ENCODE assay signal across 18 cellular contexts in genomic region chr7:77370606-77371005, GRCh38. TPM values are rescaled to one million over a fixed set of nuclear protein-coding genes. Genes with fewer than 3 reads are reported as not detected.
DNase-seq lines count a peak whose midpoint lies in the region; ATAC-seq and TF ChIP-seq lines count a peak whose summit lies in the region.
"Had no signal": no experiment of that assay in that cellular context is flagged by ENCODE, and none has a peak within 500 bp of the region (broad histone marks: within the 10 kb centered on the region; RNA-seq: fewer than 3 reads in every experiment).

No MANE protein-coding gene starts in this region.

- H3K9me3 Mint-ChIP-seq in activated CD4-positive, alpha-beta T cell treated with anti-CD3 and anti-CD28 coated beads for 36 hours (ENCODE audit: low read depth), result peaks cover 5% of the 10 kb centered on the region
- peaks cover 0 to 5% of the 10 kb centered on the region in 2 donors for H3K9me3 Mint-ChIP-seq in natural killer cell

- CTCF ChIA-PET in activated CD4-positive, alpha-beta T cell treated with anti-CD3 and anti-CD28 coated beads for 36 hours (lab: Charles Lee), result interaction anchor here (1.2 to 1.6 kb wide), 3 partner anchors 9 to 287 kb away, joined by 3 to 4 read pairs (median 3); no protein-coding TSS in a partner anchor

- no peak overlapping the region for H3K4me3 Mint-ChIP-seq in activated CD4-positive, alpha-beta T cell treated with anti-CD3 and anti-CD28 coated beads for 36 hours
- H3K4me3 Mint-ChIP-seq in natural killer cell, result no peak overlapping the region
- H3K4me3 Mint-ChIP-seq: mesothelial cell of epicardium had no signal

- no peaks in the 10 kb centered on the region for H3K27me3 Mint-ChIP-seq in activated CD4-positive, alpha-beta T cell treated with anti-CD3 and anti-CD28 coated beads for 36 hours
- H3K27me3 Mint-ChIP-seq in natural killer cell (ENCODE audit: low read depth in 2 of 2), result no peaks in the 10 kb centered on the region

- no peak for DNase-seq in activated CD4-positive, alpha-beta T cell treated with anti-CD3 and anti-CD28 coated beads for 36 hours
- no peak for DNase-seq in activated CD4-positive, alpha-beta T cell treated with anti-CD3 and anti-CD28 coated beads, Interleukin-2, amount 50 U/mL, for 1 hour
- DNase-seq in natural killer cell (no peak), NCI-H226 (no peak), left lobe of liver (ENCODE audit: low spot score) (no peak)
- DNase-seq: activated CD4-positive, alpha-beta T cell treated with anti-CD3 and anti-CD28 coated beads, Interleukin-2, amount 50 U/mL, for 4 hours; activated naive CD4-positive, alpha-beta T cell treated with anti-CD3 and anti-CD28 coated beads, Interleukin-2, amount 50 U/mL, for 16 hours; activated T-cell treated with anti-CD3 and anti-CD28 coated beads for 4 hours; GDM1; hypothalamus; NCI-H1092; NCI-H2081; NCI-H510A; tibial artery had no signal

- no peak for TF ChIP-seq CTCF in natural killer cell (IDR thresholded peaks at IDR 0.05)

- intact Hi-C loops in activated CD4-positive, alpha-beta T cell treated with anti-CD3 and anti-CD28 coated beads for 36 hours (cut with DNase I, micrococcal nuclease), result no loop called here
- intact Hi-C loops in natural killer cell (cut with micrococcal nuclease), result no loop called here

- H3K36me3 Mint-ChIP-seq in activated CD4-positive, alpha-beta T cell treated with anti-CD3 and anti-CD28 coated beads for 36 hours (ENCODE audit: low read depth), result peaks cover 6% of the 10 kb centered on the region
- peaks cover 46% of the 10 kb centered on the region for H3K36me3 Mint-ChIP-seq in natural killer cell

- POLR2A ChIA-PET in activated CD4-positive, alpha-beta T cell treated with anti-CD3 and anti-CD28 coated beads for 36 hours (lab: Charles Lee), result no interaction called here

- H3K27ac Mint-ChIP-seq in activated CD4-positive, alpha-beta T cell treated with anti-CD3 and anti-CD28 coated beads for 36 hours, result no peak overlapping the region
- peak overlapping the region; percentile 46 to 73 for H3K27ac Mint-ChIP-seq in natural killer cell
- H3K27ac Mint-ChIP-seq: mesothelial cell of epicardium had no signal

- peak; percentile 39 for ATAC-seq in activated CD4-positive, alpha-beta T cell treated with anti-CD3 and anti-CD28 coated beads for 36 hours
- ATAC-seq in GM21576 (IDR thresholded peaks at IDR 0.05; ENCODE audit: unreplicated experiment) (peak; percentile 60), HG03432 (IDR thresholded peaks at IDR 0.05; ENCODE audit: unreplicated experiment) (peak; percentile 80), natural killer cell (no peak), left lobe of liver (no peak), GM19467 (IDR thresholded peaks at IDR 0.05; ENCODE audit: unreplicated experiment) (no peak)

- H3K4me1 Mint-ChIP-seq in activated CD4-positive, alpha-beta T cell treated with anti-CD3 and anti-CD28 coated beads for 36 hours, result no peaks in the 10 kb centered on the region
- peaks cover 46 to 55% of the 10 kb centered on the region in 2 donors for H3K4me1 Mint-ChIP-seq in natural killer cell
- H3K4me1 Mint-ChIP-seq: mesothelial cell of epicardium had no signal

RNA-seq across cellular contexts. Expression of gene GSAP, which starts 45.5 kb away (rescaled TPM):
- total RNA-seq in activated CD4-positive, alpha-beta T cell treated with anti-CD3 and anti-CD28 coated beads for 36 hours, result 1 to 10 TPM; 1.1 to 1.4 TPM
- total RNA-seq in natural killer cell (100 to 1,000 TPM; 202 to 302 (median 301) TPM), left lobe of liver (24.3 TPM)

Comparison
In these comparisons a context has a peak if more than half of its experiments do, and no peak if none do; other contexts are left out.
1. ATAC-seq: peak in activated CD4-positive, alpha-beta T cell treated with anti-CD3 and anti-CD28 coated beads for 36 hours (single experiment), GM21576 (single experiment) and HG03432 (single experiment); none in natural killer cell (0 of 3), left lobe of liver (single experiment) and GM19467 (single experiment).
2. RNA of gene GSAP, which starts 45.5 kb away (total RNA-seq): 202 to 302 TPM in natural killer cell and 24.3 TPM in left lobe of liver (single experiment); 1.1 to 1.4 TPM in activated CD4-positive, alpha-beta T cell treated with anti-CD3 and anti-CD28 coated beads for 36 hours; every median in the first group is over 10 times any median in the second.